1 cellular context compared by ENCODE assay signal in the genomic region with DNA sequence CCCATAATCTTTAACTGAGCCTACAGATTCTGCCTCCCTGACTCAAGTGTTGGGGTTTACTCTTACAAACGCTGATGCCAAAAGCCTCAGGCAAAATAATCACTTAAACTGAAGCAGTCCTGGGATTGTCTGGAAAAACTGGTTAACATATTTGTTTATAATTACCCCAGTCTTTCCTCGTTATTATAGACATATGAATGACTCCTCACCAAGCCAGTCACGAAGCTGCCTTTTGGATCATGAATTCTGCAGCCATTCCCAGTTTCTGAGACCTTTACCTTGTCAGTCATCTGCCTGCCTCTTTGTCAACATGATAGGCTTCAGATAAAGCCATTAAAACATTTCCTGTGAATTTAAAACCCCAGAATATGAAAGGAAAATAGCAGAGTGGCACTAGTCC.
TF ChIP-seq lines count a peak whose summit lies in the region.

No MANE protein-coding gene starts in this region.

TF ChIP-seq in SK-N-SH treated with all-trans-retinoic acid at 6 μM for 48 hours, 23 proteins besides CTCF, POLR2A, EP300 and RAD21 (continued from another document):
- TF ChIP-seq, protein P1, sequence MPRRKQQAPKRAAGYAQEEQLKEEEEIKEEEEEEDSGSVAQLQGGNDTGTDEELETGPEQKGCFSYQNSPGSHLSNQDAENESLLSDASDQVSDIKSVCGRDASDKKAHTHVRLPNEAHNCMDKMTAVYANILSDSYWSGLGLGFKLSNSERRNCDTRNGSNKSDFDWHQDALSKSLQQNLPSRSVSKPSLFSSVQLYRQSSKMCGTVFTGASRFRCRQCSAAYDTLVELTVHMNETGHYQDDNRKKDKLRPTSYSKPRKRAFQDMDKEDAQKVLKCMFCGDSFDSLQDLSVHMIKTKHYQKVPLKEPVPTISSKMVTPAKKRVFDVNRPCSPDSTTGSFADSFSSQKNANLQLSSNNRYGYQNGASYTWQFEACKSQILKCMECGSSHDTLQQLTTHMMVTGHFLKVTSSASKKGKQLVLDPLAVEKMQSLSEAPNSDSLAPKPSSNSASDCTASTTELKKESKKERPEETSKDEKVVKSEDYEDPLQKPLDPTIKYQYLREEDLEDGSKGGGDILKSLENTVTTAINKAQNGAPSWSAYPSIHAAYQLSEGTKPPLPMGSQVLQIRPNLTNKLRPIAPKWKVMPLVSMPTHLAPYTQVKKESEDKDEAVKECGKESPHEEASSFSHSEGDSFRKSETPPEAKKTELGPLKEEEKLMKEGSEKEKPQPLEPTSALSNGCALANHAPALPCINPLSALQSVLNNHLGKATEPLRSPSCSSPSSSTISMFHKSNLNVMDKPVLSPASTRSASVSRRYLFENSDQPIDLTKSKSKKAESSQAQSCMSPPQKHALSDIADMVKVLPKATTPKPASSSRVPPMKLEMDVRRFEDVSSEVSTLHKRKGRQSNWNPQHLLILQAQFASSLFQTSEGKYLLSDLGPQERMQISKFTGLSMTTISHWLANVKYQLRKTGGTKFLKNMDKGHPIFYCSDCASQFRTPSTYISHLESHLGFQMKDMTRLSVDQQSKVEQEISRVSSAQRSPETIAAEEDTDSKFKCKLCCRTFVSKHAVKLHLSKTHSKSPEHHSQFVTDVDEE (CRISPR knock-in tag; IDR thresholded peaks at IDR 0.05): no peak
- TF ChIP-seq OSR1 (CRISPR knock-in tag; IDR thresholded peaks at IDR 0.05) (no peak), BACH2 (CRISPR knock-in tag; IDR thresholded peaks at IDR 0.05; ENCODE audit: borderline replicate concordance) (no peak)
TF ChIP-seq in SK-N-SH treated with all-trans-retinoic acid at 6 μM for 48 hours: peak in this region for 0.
